7 cellular contexts compared by ENCODE assay signal in genomic region chr6:13600036-13600435, GRCh38.
"Had no signal": no experiment of that assay in that cellular context is flagged by ENCODE, and none has a peak within 500 bp of the region (broad histone marks: within the 10 kb centered on the region; RNA-seq: fewer than 3 reads in every experiment).

No MANE protein-coding gene starts in this region.

- H3K9me3 Mint-ChIP-seq: GM23338, H9, IgD-negative memory B cell had no signal

- H3K27ac Mint-ChIP-seq: GM23338, H9, IgD-negative memory B cell had no signal

- H3K4me3 Mint-ChIP-seq: GM23338, H9, IgD-negative memory B cell had no signal

- H3K4me2 ChIP-seq: GM23338 had no signal

- H3K4me1 Mint-ChIP-seq: IgD-negative memory B cell had no signal

- ATAC-seq: GM23338 had no signal

- DNase-seq: H9, HCEC 1CT, KBM-7 had no signal

- H3K4me3 ChIP-seq: GM23338 had no signal

- H2AFZ ChIP-seq: GM23338 had no signal

- FAIRE-seq: H1, H54 had no signal

- H3K27me3 Mint-ChIP-seq: IgD-negative memory B cell had no signal
